In genomic region chr17:36182176-36183000, GRCh38 we compare ENCODE assay signal across 1 cellular context.
TF ChIP-seq lines count a peak whose summit lies in the region.

No MANE protein-coding gene starts in this region.

TF ChIP-seq in SK-N-SH treated with all-trans-retinoic acid at 6 μM for 48 hours, 23 proteins besides CTCF, POLR2A, EP300 and RAD21 (continued from another document):
- no peak for TF ChIP-seq CSRNP3 (CRISPR knock-in tag; IDR thresholded peaks at IDR 0.05)
- TF ChIP-seq ESRRG (CRISPR knock-in tag; IDR thresholded peaks at IDR 0.05) = no peak
- no peak for TF ChIP-seq ARNTL (CRISPR knock-in tag; IDR thresholded peaks at IDR 0.05; ENCODE audit: borderline replicate concordance, low read depth)
